Comparison of ENCODE assay signal across 15 cellular contexts in genomic region chr16:52677487-52677886, GRCh38.
DNase-seq lines count a peak whose midpoint lies in the region; ATAC-seq and TF ChIP-seq lines count a peak whose summit lies in the region.
"Had no signal": no experiment of that assay in that cellular context is flagged by ENCODE, and none has a peak within 500 bp of the region (broad histone marks: within the 10 kb centered on the region; RNA-seq: fewer than 3 reads in every experiment).

No MANE protein-coding gene starts in this region.

- POLR2A ChIA-PET in MCF 10A (lab: Yijun Ruan, JAX) = interaction anchor here (0.7 kb wide), 1 partner anchor 9 kb away, joined by 4 read pairs; no protein-coding TSS in a partner anchor

- H3K4me1 ChIP-seq in breast epithelium (no peaks in the 10 kb centered on the region), upper lobe of right lung (no peaks in the 10 kb centered on the region)
- H3K4me1 ChIP-seq: SJCRH30 had no signal

- H3K4me1 Mint-ChIP-seq in MCF 10A (ENCODE audit: insufficient read depth, unreplicated experiment) = no peaks in the 10 kb centered on the region
- H3K4me1 Mint-ChIP-seq: CD4-positive, CD25-positive, alpha-beta regulatory T cell; IgD-negative memory B cell had no signal

- no TSS peak for BruUV-seq in MCF 10A (replicated peaks; lab: Mats Ljungman, UMichigan)

- H3K9me3 ChIP-seq in breast epithelium (no peaks in the 10 kb centered on the region), upper lobe of right lung (no peaks in the 10 kb centered on the region)
- H3K9me3 ChIP-seq: SJCRH30 had no signal

- CTCF ChIA-PET in MCF 10A (lab: Yijun Ruan, JAX) = interaction anchor here (0.7 kb wide), 2 partner anchors 18 to 128 kb away, joined by 3 read pairs; no protein-coding TSS in a partner anchor

- H3K9me3 Mint-ChIP-seq in MCF 10A (ENCODE audit: unreplicated experiment) = peaks cover 14% of the 10 kb centered on the region

- H3K4me3 ChIP-seq in breast epithelium (no peak overlapping the region), upper lobe of right lung (no peak overlapping the region)
- H3K4me3 ChIP-seq: SJCRH30 had no signal

- ATAC-seq in left lobe of liver (peak; percentile 24), upper lobe of right lung (peak; percentile 50), GM18861 (IDR thresholded peaks at IDR 0.05; ENCODE audit: unreplicated experiment) (no peak)

- no peak overlapping the region for H3K27ac Mint-ChIP-seq in MCF 10A (ENCODE audit: low read depth, unreplicated experiment)
- H3K27ac Mint-ChIP-seq: CD4-positive, CD25-positive, alpha-beta regulatory T cell; IgD-negative memory B cell had no signal

- H3K27ac ChIP-seq in breast epithelium (no peak overlapping the region), upper lobe of right lung (no peak overlapping the region)
- H3K27ac ChIP-seq: SJCRH30 had no signal

- intact Hi-C loops in MCF 10A (cut with micrococcal nuclease) = no loop called here
- intact Hi-C loops in breast epithelium (cut with DNase I; ENCODE audit: low total_unique reads) = no loop called here
- intact Hi-C loops in upper lobe of right lung (cut with DNase I) = no loop called here

- H3K27me3 ChIP-seq in breast epithelium = no peaks in the 10 kb centered on the region
- no peaks in the 10 kb centered on the region for H3K27me3 ChIP-seq in upper lobe of right lung
- H3K27me3 ChIP-seq: SJCRH30 had no signal

- TF ChIP-seq POLR2A in breast epithelium (IDR thresholded peaks at IDR 0.05) = no peak

- no peak overlapping the region for H3K4me3 Mint-ChIP-seq in MCF 10A (ENCODE audit: unreplicated experiment)
- H3K4me3 Mint-ChIP-seq: CD4-positive, CD25-positive, alpha-beta regulatory T cell; IgD-negative memory B cell had no signal

- H3K36me3 Mint-ChIP-seq in MCF 10A (ENCODE audit: insufficient read depth, unreplicated experiment) = no peaks in the 10 kb centered on the region
- H3K36me3 Mint-ChIP-seq: CD4-positive, CD25-positive, alpha-beta regulatory T cell; IgD-negative memory B cell had no signal

- no peaks in the 10 kb centered on the region for H3K27me3 Mint-ChIP-seq in MCF 10A (ENCODE audit: insufficient read depth, unreplicated experiment)
- H3K27me3 Mint-ChIP-seq: CD4-positive, CD25-positive, alpha-beta regulatory T cell; IgD-negative memory B cell had no signal

- H3K36me3 ChIP-seq in breast epithelium = no peaks in the 10 kb centered on the region
- no peaks in the 10 kb centered on the region for H3K36me3 ChIP-seq in upper lobe of right lung
- H3K36me3 ChIP-seq: SJCRH30 had no signal

- TF ChIP-seq CTCF in MCF 10A (IDR thresholded peaks at IDR 0.05; ENCODE audit: unreplicated experiment) (no peak), breast epithelium (IDR thresholded peaks at IDR 0.05) (no peak), upper lobe of right lung (IDR thresholded peaks at IDR 0.05) (no peak)

- DNase-seq in MCF 10A (ENCODE audit: unreplicated experiment) = peak; percentile 49
- no peak for DNase-seq in breast epithelium (ENCODE audit: low spot score in 2 of 2)
- peak; percentile 1 for DNase-seq in NCI-H1105 (lab: John Stamatoyannopoulos, UW)
- DNase-seq in left lobe of liver (ENCODE audit: low spot score) = no peak
- no peak for DNase-seq in upper lobe of right lung
- no peak for DNase-seq in stimulated activated CD4-positive, alpha-beta T cell treated with anti-CD3 and anti-CD28 coated beads, Interleukin-12 subunit alpha, Interleukin-12 subunit beta, amount 100 ng/mL, for 4 hours
- DNase-seq: CD4-positive, CD25-positive, alpha-beta regulatory T cell; DMS 273 treated with DMSO at 0.1 percent for 48 hours; NCI-H1694; NCI-H2081 treated with DMSO at 0.1 percent for 48 hours; NK-92 treated with Interleukin-12 subunit alpha and Interleukin-12 subunit beta, amount 100 ng/mL, for 24 hours; SJCRH30; T-helper 1 cell had no signal

Comparison
In these comparisons a context has a peak if more than half of its experiments do, and no peak if none do; other contexts are left out.
1. DNase-seq: peak in MCF 10A (single experiment) and NCI-H1105 (single experiment); none in breast epithelium (0 of 2), left lobe of liver (single experiment), upper lobe of right lung (single experiment) and stimulated activated CD4-positive, alpha-beta T cell treated with anti-CD3 and anti-CD28 coated beads, Interleukin-12 subunit alpha, Interleukin-12 subunit beta, amount 100 ng/mL, for 4 hours (single experiment).